Comparison of ENCODE assay signal across 22 cellular contexts in the genomic region with DNA sequence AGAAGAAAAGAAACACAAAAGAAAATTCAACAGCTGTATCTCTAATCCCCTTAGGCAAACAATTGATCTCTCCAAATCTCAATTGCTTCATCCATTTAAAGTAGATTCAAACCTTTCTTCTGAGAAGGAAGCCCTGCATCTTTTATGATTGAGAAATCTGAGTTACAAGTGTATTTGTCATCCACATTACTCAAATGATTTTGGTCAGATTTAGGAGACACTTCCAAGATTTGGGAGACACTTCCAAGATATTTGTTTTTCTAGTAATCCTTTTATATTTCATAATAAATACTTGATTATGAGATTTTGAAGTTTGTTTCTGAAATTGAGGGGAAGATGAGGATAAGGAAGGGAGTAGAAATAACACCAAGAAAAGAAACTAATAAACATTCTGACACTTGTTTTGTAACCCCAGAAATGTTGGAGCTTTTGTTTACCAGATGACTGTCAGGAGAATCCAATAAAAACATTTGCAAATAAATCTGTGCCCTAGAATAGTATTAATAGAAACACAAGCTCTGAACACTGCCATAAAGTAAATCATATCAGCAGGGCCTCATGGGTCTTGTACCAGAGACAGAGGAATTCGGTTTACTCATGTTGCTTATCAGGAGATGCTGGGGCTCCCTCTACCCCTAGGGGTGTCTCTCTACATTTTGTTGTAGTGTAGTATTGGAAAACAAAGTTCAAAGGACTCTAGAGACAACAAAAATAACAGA.
DNase-seq lines count a peak whose midpoint lies in the region; ATAC-seq and TF ChIP-seq lines count a peak whose summit lies in the region.
"Had no signal": no experiment of that assay in that cellular context is flagged by ENCODE, and none has a peak within 500 bp of the region (broad histone marks: within the 10 kb centered on the region; RNA-seq: fewer than 3 reads in every experiment).

No MANE protein-coding gene starts in this region.

- H3K9me3 ChIP-seq in mesenchymal stem cell (ENCODE audit: control insufficient read depth, low read length), result no peaks in the 10 kb centered on the region
- no peaks in the 10 kb centered on the region for H3K9me3 ChIP-seq in ascending aorta
- no peaks in the 10 kb centered on the region for H3K9me3 ChIP-seq in CD8-positive, alpha-beta T cell (ENCODE audit: low read length)
- H3K9me3 ChIP-seq: Peyer's patch had no signal

- H3K23ac ChIP-seq in mesenchymal stem cell (ENCODE audit: low read length in 2 of 2), result no peak overlapping the region

- no peaks in the 10 kb centered on the region for H3F3A ChIP-seq in GM23338 (replicated peaks; ENCODE audit: low read depth)

- no peak overlapping the region for H3K4ac ChIP-seq in mesenchymal stem cell (ENCODE audit: low read depth in 1 of 2, low read length in 2 of 2)

- no peak overlapping the region for H4K91ac ChIP-seq in mesenchymal stem cell (ENCODE audit: low read length)

- peak; percentile 82 for DNase-seq in AG09309 (ENCODE audit: low read depth)
- peak; percentile 78 for DNase-seq in HCEC 1CT
- DNase-seq in choroid plexus epithelial cell (ENCODE audit: low read depth), result peak; percentile 31
- no peak for DNase-seq in mesenchymal stem cell
- no peak for DNase-seq in NCI-H1092 (lab: John Stamatoyannopoulos, UW)
- DNase-seq in ascending aorta (ENCODE audit: low spot score in 2 of 2), result no peak
- no peak for DNase-seq in GM23338 (ENCODE audit: low spot score)
- DNase-seq in CD8-positive, alpha-beta T cell, result no peak
- DNase-seq: activated CD4-positive, alpha-beta T cell treated with anti-CD3 and anti-CD28 coated beads, Interleukin-2, amount 50 U/mL, for 4 hours; activated naive CD4-positive, alpha-beta T cell treated with Interleukin-2 at 50 U/mL for 16 hours; activated T-cell treated with anti-CD3 and anti-CD28 coated beads, Interleukin-2, amount 50 U/mL, for 72 hours; amniotic stem cell; Calu3; DMS79 treated with DMSO at 0.1 percent for 48 hours; HFFc6; midbrain; natural killer cell; occipital lobe; Peyer's patch had no signal

- CTCF ChIA-PET in CD8-positive, alpha-beta T cell (lab: Charles Lee), result no interaction called here

- POLR2A ChIA-PET in CD8-positive, alpha-beta T cell (lab: Charles Lee), result no interaction called here

- no peak overlapping the region for H4K8ac ChIP-seq in mesenchymal stem cell (ENCODE audit: low read length)

- H4K20me1 ChIP-seq in GM23338 (replicated peaks; ENCODE audit: insufficient read depth), result no peaks in the 10 kb centered on the region

- H3K27ac ChIP-seq in mesenchymal stem cell (ENCODE audit: low read length, poor library complexity, severe bottlenecking) (no peak overlapping the region), ascending aorta (no peak overlapping the region), GM23338 (ENCODE audit: low read depth) (no peak overlapping the region)
- H3K27ac ChIP-seq in CD8-positive, alpha-beta T cell (ENCODE audit: low read depth, low read length), result no peak overlapping the region
- H3K27ac ChIP-seq: C4-2B, cardiac muscle cell, KMS-11, Peyer's patch had no signal

- no peak overlapping the region for H2BK5ac ChIP-seq in mesenchymal stem cell (ENCODE audit: low read depth, low read length, poor library complexity, severe bottlenecking)

- no peak overlapping the region for H3K4me3 ChIP-seq in AG09309 (ENCODE audit: control insufficient read depth, low read depth, low read length)
- no peak overlapping the region for H3K4me3 ChIP-seq in choroid plexus epithelial cell (ENCODE audit: low read depth, low read length)
- no peak overlapping the region for H3K4me3 ChIP-seq in mesenchymal stem cell (ENCODE audit: insufficient read depth in 1 of 2, low read depth in 1 of 2, low read length in 2 of 2)
- H3K4me3 ChIP-seq in ascending aorta, result no peak overlapping the region
- no peak overlapping the region for H3K4me3 ChIP-seq in GM23338
- H3K4me3 ChIP-seq in CD8-positive, alpha-beta T cell (ENCODE audit: low read depth, low read length), result no peak overlapping the region
- H3K4me3 ChIP-seq: cardiac muscle cell, Peyer's patch had no signal

- H2BK15ac ChIP-seq in mesenchymal stem cell (ENCODE audit: low read depth, poor library complexity, severe bottlenecking), result no peak overlapping the region

- H3K9me2 ChIP-seq in GM23338 (ENCODE audit: insufficient read depth), result no peaks in the 10 kb centered on the region

- no peaks in the 10 kb centered on the region for H3K36me3 Mint-ChIP-seq in GM23338 (ENCODE audit: low read depth)
- no peaks in the 10 kb centered on the region for H3K36me3 Mint-ChIP-seq in CD8-positive, alpha-beta T cell
- H3K36me3 Mint-ChIP-seq: natural killer cell had no signal

- H3K14ac ChIP-seq in mesenchymal stem cell (ENCODE audit: low read length in 2 of 2), result no peak overlapping the region

- intact Hi-C loops in ascending aorta (cut with DNase I), result no loop called here
- intact Hi-C loops in CD8-positive, alpha-beta T cell (cut with DNase I, micrococcal nuclease), result no loop called here

- H3K27me3 ChIP-seq in mesenchymal stem cell (ENCODE audit: control insufficient read depth in 1 of 2, insufficient read depth in 1 of 2, low read length in 2 of 2) (peaks cover 0 to 9% of the 10 kb centered on the region in 2 experiments), ascending aorta (no peaks in the 10 kb centered on the region), GM23338 (ENCODE audit: insufficient read depth) (no peaks in the 10 kb centered on the region)
- H3K27me3 ChIP-seq in CD8-positive, alpha-beta T cell (ENCODE audit: insufficient read depth, low read length), result no peaks in the 10 kb centered on the region
- H3K27me3 ChIP-seq: cardiac muscle cell, Peyer's patch had no signal

- H3K79me2 ChIP-seq in GM23338 (replicated peaks; ENCODE audit: insufficient read depth), result no peaks in the 10 kb centered on the region

- TF ChIP-seq CTCF in AG09309 (IDR thresholded peaks at IDR 0.05; ENCODE audit: control insufficient read depth, insufficient read depth, low read depth, low read length, missing control alignments) (peak; percentile 14), choroid plexus epithelial cell (conservative IDR thresholded peaks at IDR 0.05; ENCODE audit: low read depth, low read length) (no peak), ascending aorta (IDR thresholded peaks at IDR 0.05) (no peak), GM23338 (conservative IDR thresholded peaks at IDR 0.05; ENCODE audit: low read depth in 2 of 2) (no peak)
- no peak for TF ChIP-seq CTCF in CD8-positive, alpha-beta T cell (IDR thresholded peaks at IDR 0.05)

- H3K9ac ChIP-seq in mesenchymal stem cell (ENCODE audit: low read length), result peak overlapping the region; percentile 29
- H3K9ac ChIP-seq: KMS-11 had no signal

- H3K4me1 ChIP-seq in mesenchymal stem cell (ENCODE audit: control insufficient read depth, insufficient read depth, low read depth, low read length) (no peaks in the 10 kb centered on the region), ascending aorta (no peaks in the 10 kb centered on the region), GM23338 (ENCODE audit: insufficient read depth) (no peaks in the 10 kb centered on the region)
- H3K4me1 ChIP-seq in CD8-positive, alpha-beta T cell (ENCODE audit: insufficient read depth, low read length), result no peaks in the 10 kb centered on the region
- H3K4me1 ChIP-seq: Peyer's patch had no signal

- ATAC-seq in GM23338, result no peak
- ATAC-seq in CD8-positive, alpha-beta T cell, result no peak
- ATAC-seq: activated T-cell treated with anti-CD3 and anti-CD28 coated beads, Interleukin-2, amount 50 U/mL, for 72 hours; natural killer cell had no signal

- no peaks in the 10 kb centered on the region for H3K27me3 Mint-ChIP-seq in GM23338 (ENCODE audit: insufficient read depth, low read depth, poor library complexity)
- peaks cover 2% of the 10 kb centered on the region for H3K27me3 Mint-ChIP-seq in CD8-positive, alpha-beta T cell (ENCODE audit: low read depth)

- no peaks in the 10 kb centered on the region; the same call in 2 of the 3 replicates for H3K4me1 Mint-ChIP-seq in GM23338
- no peaks in the 10 kb centered on the region for H3K4me1 Mint-ChIP-seq in CD8-positive, alpha-beta T cell (ENCODE audit: low read depth)
- H3K4me1 Mint-ChIP-seq: natural killer cell had no signal

- H3K9me3 Mint-ChIP-seq in GM23338, result no peaks in the 10 kb centered on the region
- no peaks in the 10 kb centered on the region for H3K9me3 Mint-ChIP-seq in CD8-positive, alpha-beta T cell
- H3K9me3 Mint-ChIP-seq: HFFc6 had no signal

- H3K18ac ChIP-seq in mesenchymal stem cell (ENCODE audit: low read depth in 1 of 2, low read length in 2 of 2), result no peak overlapping the region

- H3K27ac Mint-ChIP-seq in GM23338, result no peak overlapping the region
- no peak overlapping the region for H3K27ac Mint-ChIP-seq in CD8-positive, alpha-beta T cell
- H3K27ac Mint-ChIP-seq: activated T-cell treated with anti-CD3 and anti-CD28 coated beads, Interleukin-2, amount 50 U/mL, for 72 hours; HFFc6; natural killer cell had no signal

- H2BK12ac ChIP-seq in mesenchymal stem cell (ENCODE audit: low read length in 2 of 2), result no peak overlapping the region

- no peak overlapping the region for H2BK120ac ChIP-seq in mesenchymal stem cell (ENCODE audit: low read depth, low read length)

- no peak overlapping the region for H2AK5ac ChIP-seq in mesenchymal stem cell (ENCODE audit: low read length, severe bottlenecking)

- no peaks in the 10 kb centered on the region for H3K79me1 ChIP-seq in mesenchymal stem cell (replicated peaks; ENCODE audit: low read length, poor library complexity, severe bottlenecking)

- 58% methylated on average over 1 of the region's 1 CpG for WGBS in mesenchymal stem cell

- no peak overlapping the region for H2AFZ ChIP-seq in mesenchymal stem cell (ENCODE audit: low read depth, low read length)
- no peak overlapping the region for H2AFZ ChIP-seq in GM23338

- H3K36me3 ChIP-seq in mesenchymal stem cell (ENCODE audit: control insufficient read depth in 1 of 2, insufficient read depth in 2 of 2, low read depth in 1 of 2, low read length in 2 of 2), result no peaks in the 10 kb centered on the region
- H3K36me3 ChIP-seq in ascending aorta, result no peaks in the 10 kb centered on the region
- H3K36me3 ChIP-seq in GM23338 (ENCODE audit: insufficient read depth), result no peaks in the 10 kb centered on the region
- no peaks in the 10 kb centered on the region for H3K36me3 ChIP-seq in CD8-positive, alpha-beta T cell (ENCODE audit: insufficient read depth, low read length)
- H3K36me3 ChIP-seq: cardiac muscle cell, Peyer's patch had no signal

- H3K4me2 ChIP-seq in mesenchymal stem cell (ENCODE audit: low read length, poor library complexity, severe bottlenecking) (no peak overlapping the region), GM23338 (no peak overlapping the region)
- H3K4me2 ChIP-seq: KMS-11 had no signal

- H3K4me3 Mint-ChIP-seq in GM23338, result no peak overlapping the region
- no peak overlapping the region for H3K4me3 Mint-ChIP-seq in CD8-positive, alpha-beta T cell
- H3K4me3 Mint-ChIP-seq: activated T-cell treated with anti-CD3 and anti-CD28 coated beads, Interleukin-2, amount 50 U/mL, for 72 hours; HFFc6; natural killer cell had no signal

TF ChIP-seq in GM23338, 12 proteins besides CTCF, POLR2A, EP300 and RAD21:
- TF ChIP-seq NANOG (IDR thresholded peaks at IDR 0.05; ENCODE audit: borderline replicate concordance) (no peak), EZH2 (IDR thresholded peaks at IDR 0.05; ENCODE audit: low read depth, unreplicated experiment) (no peak)

Comparison
In these comparisons a context has a peak if more than half of its experiments do, and no peak if none do; other contexts are left out.
1. DNase-seq: peak in AG09309 (single experiment), HCEC 1CT (single experiment) and choroid plexus epithelial cell (single experiment); none in mesenchymal stem cell (single experiment), NCI-H1092 (single experiment), ascending aorta (0 of 2), GM23338 (single experiment) and CD8-positive, alpha-beta T cell (0 of 7).